20 cellular contexts compared by ENCODE assay signal in the genomic region with DNA sequence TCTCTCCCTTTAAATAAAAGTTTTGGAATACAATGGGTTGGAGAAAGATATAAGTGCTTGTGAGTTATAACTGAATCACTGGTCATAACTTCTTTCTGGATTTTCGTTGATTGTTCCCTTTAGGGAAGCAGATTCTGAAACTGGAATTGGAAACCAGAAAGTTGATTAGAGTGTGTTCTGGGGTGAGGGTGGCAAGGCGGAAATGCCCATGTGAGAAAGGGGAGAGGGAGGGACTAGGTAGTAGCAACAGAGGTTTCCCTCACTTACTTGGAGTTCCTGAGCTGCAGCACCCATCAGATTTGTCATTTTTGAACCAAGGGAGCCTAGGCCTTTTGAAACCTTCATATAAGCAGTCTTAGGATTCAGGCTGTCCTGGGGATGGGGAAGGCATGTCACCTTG.
"Had no signal": no experiment of that assay in that cellular context is flagged by ENCODE, and none has a peak within 500 bp of the region (broad histone marks: within the 10 kb centered on the region; RNA-seq: fewer than 3 reads in every experiment).

No MANE protein-coding gene starts in this region.

- H3K36me3 ChIP-seq: brain microvascular endothelial cell, lower lobe of right lung, thoracic aorta, upper lobe of left lung, WERI-Rb-1 had no signal

- ATAC-seq: activated CD4-positive, alpha-beta T cell treated with anti-CD3 and anti-CD28 coated beads for 36 hours; activated naive CD8-positive, alpha-beta T cell treated with anti-CD3 and anti-CD28 coated beads, Interleukin-2, amount 50 U/mL, for 24 hours; foreskin keratinocyte; left cardiac atrium; lower lobe of right lung; naive thymus-derived CD8-positive, alpha-beta T cell; stimulated activated naive B cell treated with anti-CD40 and anti-IgM and Interleukin-4, amounts not matched to agents 10 μg/mL and 1 μg/mL and 100 μg/mL, for 72 hours had no signal

- H3K27me3 ChIP-seq: brain microvascular endothelial cell, foreskin keratinocyte, upper lobe of left lung had no signal

- H3K9me3 ChIP-seq: lower lobe of right lung, thoracic aorta, upper lobe of left lung had no signal

- H3K27ac ChIP-seq: brain microvascular endothelial cell, foreskin keratinocyte, lower lobe of right lung, thoracic aorta, upper lobe of left lung, WERI-Rb-1 had no signal

- DNase-seq: activated CD4-positive, alpha-beta T cell treated with anti-CD3 and anti-CD28 coated beads for 36 hours; activated CD4-positive, alpha-beta T cell treated with anti-CD3 and anti-CD28 coated beads, Interleukin-2, amount 50 U/mL, for 48 hours; activated naive CD4-positive, alpha-beta T cell treated with Interleukin-2 at 50 U/mL for 16 hours; activated naive CD8-positive, alpha-beta T cell treated with anti-CD3 and anti-CD28 coated beads, Interleukin-2, amount 50 U/mL, for 24 hours; anterior cingulate cortex; brain microvascular endothelial cell; central memory CD4-positive, alpha-beta T cell; foreskin keratinocyte; hippocampal formation; left cardiac atrium; lower lobe of right lung; naive thymus-derived CD8-positive, alpha-beta T cell; posterior cingulate gyrus; stimulated activated naive B cell treated with anti-CD40 and anti-IgM and Interleukin-4, amounts not matched to agents 10 μg/mL and 1 μg/mL and 100 μg/mL, for 72 hours; T-helper 2 cell; upper lobe of left lung; WERI-Rb-1 had no signal

- H3K4me3 ChIP-seq: lower lobe of right lung, thoracic aorta, upper lobe of left lung had no signal

- H3K4me1 ChIP-seq: foreskin keratinocyte, lower lobe of right lung, upper lobe of left lung had no signal

- FAIRE-seq: colon, islet of Langerhans had no signal
